ENCODE assay signal across 20 cellular contexts in genomic region chr21:32483293-32483595, GRCh38.
DNase-seq lines count a peak whose midpoint lies in the region; ATAC-seq and TF ChIP-seq lines count a peak whose summit lies in the region.
"Had no signal": no experiment of that assay in that cellular context is flagged by ENCODE, and none has a peak within 500 bp of the region (broad histone marks: within the 10 kb centered on the region; RNA-seq: fewer than 3 reads in every experiment).

No MANE protein-coding gene starts in this region.

- H3K27me3 ChIP-seq in thyroid gland = no peaks in the 10 kb centered on the region
- H3K27me3 ChIP-seq: Peyer's patch had no signal

- 19 to 50% methylated on average over 2 of the region's 2 CpGs for WGBS in thyroid gland, 2 donors

- H3K27ac ChIP-seq in thyroid gland = peak overlapping the region in 2 of 3 donors; percentile 55 to 58
- H3K27ac ChIP-seq: Peyer's patch had no signal

- H3K9me3 ChIP-seq in thyroid gland = no peaks in the 10 kb centered on the region
- H3K9me3 ChIP-seq: Peyer's patch had no signal

- H3K4me1 ChIP-seq in thyroid gland = peaks cover 32 to 33% of the 10 kb centered on the region in 2 donors
- H3K4me1 ChIP-seq: Peyer's patch had no signal

- H3K36me3 ChIP-seq in thyroid gland = no peaks in the 10 kb centered on the region
- H3K36me3 ChIP-seq: Peyer's patch had no signal

- no peak overlapping the region for H3K4me3 ChIP-seq in epithelial cell of esophagus (ENCODE audit: low read length)
- no peak overlapping the region for H3K4me3 ChIP-seq in thyroid gland (replicated peaks in 1 of 3)
- H3K4me3 ChIP-seq: GM12878, Peyer's patch had no signal

- intact Hi-C loops in thyroid gland (cut with DNase I) = no loop called here

- TF ChIP-seq CTCF in epithelial cell of esophagus (IDR thresholded peaks at IDR 0.05; ENCODE audit: insufficient read depth, low read depth, low read length, missing control alignments) = no peak
- no peak for TF ChIP-seq CTCF in thyroid gland (IDR thresholded peaks at IDR 0.05)

- peak; percentile 9 for DNase-seq in NCI-H187 treated with DMSO at 0.1 percent for 48 hours (lab: John Stamatoyannopoulos, UW)
- no peak for DNase-seq in NCI-H187 (lab: John Stamatoyannopoulos, UW)
- peak; percentile 46 for DNase-seq in NCI-H2029 treated with DMSO at 0.1 percent for 48 hours (lab: John Stamatoyannopoulos, UW)
- peak; percentile 55 for DNase-seq in epithelial cell of esophagus (ENCODE audit: low read depth)
- DNase-seq in thyroid gland = peak; percentile 66 to 67
- DNase-seq in activated CD4-positive, CD25-positive, alpha-beta regulatory T cell (lab: John Stamatoyannopoulos, UW) = no peak
- DNase-seq in A172 (ENCODE audit: low spot score) = no peak
- DNase-seq: COR-L47, DMS153, HCEC 1CT, IMR-90, Kasumi-1, NCI-H146, NCI-H2171, NCI-H82, Peyer's patch, Right ventricle myocardium superior, T-helper 2 cell had no signal

- no peak for ATAC-seq in HG03045 (IDR thresholded peaks at IDR 0.05; ENCODE audit: unreplicated experiment)
- ATAC-seq: GM12878 had no signal

- no peak for TF ChIP-seq POLR2A in thyroid gland (IDR thresholded peaks at IDR 0.05)

Comparison
In these comparisons a context has a peak if more than half of its experiments do, and no peak if none do; other contexts are left out.
1. DNase-seq: peak in NCI-H187 treated with DMSO at 0.1 percent for 48 hours (single experiment), NCI-H2029 treated with DMSO at 0.1 percent for 48 hours (single experiment), epithelial cell of esophagus (single experiment) and thyroid gland (2 of 2); none in NCI-H187 (0 of 2), activated CD4-positive, CD25-positive, alpha-beta regulatory T cell (0 of 4) and A172 (single experiment).